Comparison of ENCODE assay signal across 22 cellular contexts in genomic region chr20:23308024-23308423, GRCh38. TPM values are rescaled to one million over a fixed set of nuclear protein-coding genes. Genes with fewer than 3 reads are reported as not detected.
A peak's percentile ranks its signal among the peaks of the same experiment; 100 is the strongest.
DNase-seq lines count a peak whose midpoint lies in the region; ATAC-seq and TF ChIP-seq lines count a peak whose summit lies in the region.
"Had no signal": no experiment of that assay in that cellular context is flagged by ENCODE, and none has a peak within 500 bp of the region (broad histone marks: within the 10 kb centered on the region; RNA-seq: fewer than 3 reads in every experiment).

No MANE protein-coding gene starts in this region.

- H3K27me3 Mint-ChIP-seq in activated naive CD8-positive, alpha-beta T cell treated with anti-CD3 and anti-CD28 coated beads, Interleukin-2, amount 50 U/mL, for 24 hours = peaks cover 4% of the 10 kb centered on the region
- no peaks in the 10 kb centered on the region for H3K27me3 Mint-ChIP-seq in activated naive CD8-positive, alpha-beta T cell treated with anti-CD3 and anti-CD28 coated beads for 36 hours
- H3K27me3 Mint-ChIP-seq in HFFc6 (ENCODE audit: insufficient read depth) = peaks cover 10% of the 10 kb centered on the region

- TF ChIP-seq EP300 in gastroesophageal sphincter (IDR thresholded peaks at IDR 0.05) = no peak

- no peak overlapping the region for H3K27ac ChIP-seq in gastroesophageal sphincter
- H3K27ac ChIP-seq: 22Rv1; BLaER1 treated with 17β-estradiol and CSF1 and Interleukin-3, amounts not matched to agents 10 nM and 100 nM had no signal

- H3K9me3 ChIP-seq in gastroesophageal sphincter = no peaks in the 10 kb centered on the region
- H3K9me3 ChIP-seq: BE2C; BLaER1 treated with 17β-estradiol and CSF1 and Interleukin-3, amounts not matched to agents 10 nM and 100 nM had no signal

- 81 to 100% methylated on average over 2 to 3 of the region's 3 CpGs for WGBS in gastroesophageal sphincter (ENCODE audit: low coverage in 1 of 2), 2 donors

- H3K4me1 ChIP-seq in gastroesophageal sphincter = peaks cover 0 to 4% (median 0%) of the 10 kb centered on the region in 3 donors
- H3K4me1 ChIP-seq: BE2C had no signal

- TF ChIP-seq POLR2A in gastroesophageal sphincter (IDR thresholded peaks at IDR 0.05) = no peak

- TF ChIP-seq CTCF in gastroesophageal sphincter (IDR thresholded peaks at IDR 0.05) = no peak
- no peak for TF ChIP-seq CTCF in HFFc6 (IDR thresholded peaks at IDR 0.05)

- H3K4me1 Mint-ChIP-seq in activated naive CD8-positive, alpha-beta T cell treated with anti-CD3 and anti-CD28 coated beads, Interleukin-2, amount 50 U/mL, for 24 hours = peaks cover 12% of the 10 kb centered on the region
- H3K4me1 Mint-ChIP-seq in activated naive CD8-positive, alpha-beta T cell treated with anti-CD3 and anti-CD28 coated beads for 36 hours = no peaks in the 10 kb centered on the region
- no peaks in the 10 kb centered on the region for H3K4me1 Mint-ChIP-seq in HFFc6 (ENCODE audit: low read depth)
- H3K4me1 Mint-ChIP-seq: CD14-positive monocyte; CD4-positive, alpha-beta memory T cell; GM23338; H9 had no signal

- H3K9me3 Mint-ChIP-seq in activated naive CD8-positive, alpha-beta T cell treated with anti-CD3 and anti-CD28 coated beads, Interleukin-2, amount 50 U/mL, for 24 hours = no peaks in the 10 kb centered on the region
- peaks cover 2% of the 10 kb centered on the region for H3K9me3 Mint-ChIP-seq in activated naive CD8-positive, alpha-beta T cell treated with anti-CD3 and anti-CD28 coated beads for 36 hours
- no peaks in the 10 kb centered on the region for H3K9me3 Mint-ChIP-seq in HFFc6

- intact Hi-C loops in sciatic nerve (cut with DNase I) = no loop called here

- peak; percentile 55 for ATAC-seq in activated naive CD8-positive, alpha-beta T cell treated with anti-CD3 and anti-CD28 coated beads, Interleukin-2, amount 50 U/mL, for 24 hours
- ATAC-seq in gastroesophageal sphincter = peak; percentile 44
- peak; percentile 31 for ATAC-seq in sciatic nerve
- ATAC-seq: GM23338, HCT116 had no signal

- no peaks in the 10 kb centered on the region for H3K36me3 Mint-ChIP-seq in activated naive CD8-positive, alpha-beta T cell treated with anti-CD3 and anti-CD28 coated beads, Interleukin-2, amount 50 U/mL, for 24 hours (ENCODE audit: low read depth)
- peaks cover 3% of the 10 kb centered on the region for H3K36me3 Mint-ChIP-seq in activated naive CD8-positive, alpha-beta T cell treated with anti-CD3 and anti-CD28 coated beads for 36 hours
- no peaks in the 10 kb centered on the region for H3K36me3 Mint-ChIP-seq in HFFc6 (ENCODE audit: low read depth)
- H3K36me3 Mint-ChIP-seq: CD14-positive monocyte; CD4-positive, alpha-beta memory T cell had no signal

- no peak overlapping the region for H3K27ac Mint-ChIP-seq in activated naive CD8-positive, alpha-beta T cell treated with anti-CD3 and anti-CD28 coated beads, Interleukin-2, amount 50 U/mL, for 24 hours
- no peak overlapping the region for H3K27ac Mint-ChIP-seq in activated naive CD8-positive, alpha-beta T cell treated with anti-CD3 and anti-CD28 coated beads for 36 hours
- H3K27ac Mint-ChIP-seq in HFFc6 = no peak overlapping the region
- H3K27ac Mint-ChIP-seq: CD14-positive monocyte; CD4-positive, alpha-beta memory T cell; GM23338; H9 had no signal

- no peak overlapping the region for H3K4me3 ChIP-seq in Jurkat, Clone E6-1 (ENCODE audit: low read length)
- H3K4me3 ChIP-seq in gastroesophageal sphincter = no peak overlapping the region
- H3K4me3 ChIP-seq: BLaER1 treated with 17β-estradiol and CSF1 and Interleukin-3, amounts not matched to agents 10 nM and 100 nM; GM23338 had no signal

- no peak for DNase-seq in activated naive CD8-positive, alpha-beta T cell treated with anti-CD3 and anti-CD28 coated beads, Interleukin-2, amount 50 U/mL, for 24 hours
- DNase-seq in activated naive CD8-positive, alpha-beta T cell treated with anti-CD3 and anti-CD28 coated beads for 36 hours = no peak
- peak; percentile 48 for DNase-seq in Jurkat, Clone E6-1 (ENCODE audit: low read depth, low spot score)
- DNase-seq in sciatic nerve (ENCODE audit: low spot score) = no peak
- no peak for DNase-seq in HK-2 (ENCODE audit: unreplicated experiment)
- no peak for DNase-seq in SW480 (ENCODE audit: low spot score)
- DNase-seq in HFFc6 = no peak
- DNase-seq: AML-193; BE2C; Calu3; CD4-positive, alpha-beta memory T cell; COR-L47; DMS53; DMS79 treated with DMSO at 0.1 percent for 48 hours; GF-D8; H9 had no signal

- no peak overlapping the region for H3K4me3 Mint-ChIP-seq in activated naive CD8-positive, alpha-beta T cell treated with anti-CD3 and anti-CD28 coated beads, Interleukin-2, amount 50 U/mL, for 24 hours
- H3K4me3 Mint-ChIP-seq in activated naive CD8-positive, alpha-beta T cell treated with anti-CD3 and anti-CD28 coated beads for 36 hours = no peak overlapping the region
- H3K4me3 Mint-ChIP-seq in HFFc6 = no peak overlapping the region
- H3K4me3 Mint-ChIP-seq: CD14-positive monocyte; CD4-positive, alpha-beta memory T cell; GM23338; H9 had no signal

- no peaks in the 10 kb centered on the region for H3K27me3 ChIP-seq in gastroesophageal sphincter
- H3K27me3 ChIP-seq: BE2C; BLaER1 treated with 17β-estradiol and CSF1 and Interleukin-3, amounts not matched to agents 10 nM and 100 nM had no signal

- H3K36me3 ChIP-seq in gastroesophageal sphincter = no peaks in the 10 kb centered on the region
- H3K36me3 ChIP-seq: BE2C; BLaER1 treated with 17β-estradiol and CSF1 and Interleukin-3, amounts not matched to agents 10 nM and 100 nM had no signal

RNA-seq across cellular contexts. Expression of gene NXT1, which starts 42.6 kb away (rescaled TPM):
- 10 to 100 TPM; 53.5 to 55.9 TPM for total RNA-seq in activated naive CD8-positive, alpha-beta T cell treated with anti-CD3 and anti-CD28 coated beads for 36 hours
- 55.2 TPM for polyA plus RNA-seq in Jurkat, Clone E6-1 (2012; ENCODE audit: insufficient read depth, insufficient read length)
- 10 to 100 TPM; 21.3 to 42.0 (median 26.5) TPM for total RNA-seq in gastroesophageal sphincter
- 15.9 TPM for total RNA-seq in sciatic nerve
- 10 to 100 TPM; 14.6 to 19.1 (median 15.9) TPM for total RNA-seq in HFFc6 (2021; fragmentation: NEBNext Ultra II Directional; extraction: Animal tissue kit (Norgen Biotek cat#: 25700))

RNA-seq across cellular contexts. Expression of gene GZF1, which starts 54.0 kb away (rescaled TPM):
- 10 to 100 TPM; 11.5 to 12.1 TPM for total RNA-seq in activated naive CD8-positive, alpha-beta T cell treated with anti-CD3 and anti-CD28 coated beads for 36 hours
- polyA plus RNA-seq in Jurkat, Clone E6-1 (2012; ENCODE audit: insufficient read depth, insufficient read length) = 13.2 TPM
- total RNA-seq in gastroesophageal sphincter (10 to 100 TPM; 13.5 to 18.8 (median 17.4) TPM), sciatic nerve (15.7 TPM)
- total RNA-seq in HFFc6 (2021; fragmentation: NEBNext Ultra II Directional; extraction: Animal tissue kit (Norgen Biotek cat#: 25700)) = 10 to 100 TPM; 10.5 to 15.9 (median 13.6) TPM
